10 cellular contexts compared by ENCODE assay signal in the genomic region with DNA sequence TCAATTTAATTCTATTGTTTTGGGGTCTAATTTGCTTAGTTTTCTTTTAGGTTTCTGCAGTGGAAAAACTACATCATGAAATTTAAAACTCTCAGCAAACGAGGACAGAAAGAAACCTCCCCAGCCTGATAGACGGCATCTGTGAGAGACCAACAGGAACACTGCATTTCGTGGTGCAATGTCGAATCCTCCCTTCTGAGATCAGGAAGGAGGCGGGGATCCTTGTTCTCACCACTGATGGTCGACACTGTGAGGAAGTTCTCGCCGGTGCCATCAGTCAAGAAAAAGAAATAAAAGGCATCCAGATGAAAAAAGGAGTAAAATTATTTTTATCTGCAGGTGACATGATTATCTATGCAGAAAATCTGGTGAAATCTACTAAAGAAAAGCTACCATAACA. TPM values are rescaled to one million over a fixed set of nuclear protein-coding genes. Genes with fewer than 3 reads are reported as not detected.
DNase-seq lines count a peak whose midpoint lies in the region; ATAC-seq and TF ChIP-seq lines count a peak whose summit lies in the region.
"Had no signal": no experiment of that assay in that cellular context is flagged by ENCODE, and none has a peak within 500 bp of the region (broad histone marks: within the 10 kb centered on the region; RNA-seq: fewer than 3 reads in every experiment).

No MANE protein-coding gene starts in this region.

- peak; percentile 40 for ATAC-seq in central memory CD8-positive, alpha-beta T cell (replicated peaks; ENCODE audit: extremely low read depth, poor library complexity, severe bottlenecking)
- ATAC-seq in GM21717 (IDR thresholded peaks at IDR 0.05; ENCODE audit: unreplicated experiment), result no peak
- ATAC-seq in GM19467 (IDR thresholded peaks at IDR 0.05; ENCODE audit: unreplicated experiment), result no peak
- no peak for ATAC-seq in GM19463 (IDR thresholded peaks at IDR 0.05; ENCODE audit: unreplicated experiment)

- peak overlapping the region; percentile 53 for H3K4me3 Mint-ChIP-seq in central memory CD8-positive, alpha-beta T cell
- H3K4me3 Mint-ChIP-seq in HFFc6, result no peak overlapping the region

- no peaks in the 10 kb centered on the region for H3K27me3 Mint-ChIP-seq in central memory CD8-positive, alpha-beta T cell
- H3K27me3 Mint-ChIP-seq in HFFc6 (ENCODE audit: insufficient read depth), result no peaks in the 10 kb centered on the region

- peak overlapping the region; percentile 85 for H3K27ac Mint-ChIP-seq in central memory CD8-positive, alpha-beta T cell (ENCODE audit: low read depth)
- H3K27ac Mint-ChIP-seq in HFFc6, result no peak overlapping the region

- no peak for TF ChIP-seq CTCF in HFFc6 (IDR thresholded peaks at IDR 0.05)

- H3K36me3 Mint-ChIP-seq in central memory CD8-positive, alpha-beta T cell (ENCODE audit: insufficient read depth), result peaks cover 28% of the 10 kb centered on the region
- peaks cover 22% of the 10 kb centered on the region; the same call in 1 of the 2 replicates for H3K36me3 Mint-ChIP-seq in HFFc6 (ENCODE audit: low read depth)

- DNase-seq in GF-D8 (lab: John Stamatoyannopoulos, UW), result peak; percentile 56
- DNase-seq in NOMO-1 treated with dmso at 0.1 percent for 144 hours (lab: John Stamatoyannopoulos, UW; ENCODE audit: unreplicated experiment), result peak; percentile 26
- no peak for DNase-seq in central memory CD8-positive, alpha-beta T cell (ENCODE audit: low spot score in 2 of 2)
- DNase-seq in pons (ENCODE audit: low spot score), result peak; percentile 49
- no peak for DNase-seq in HFFc6
- DNase-seq: NCI-H1092; stimulated activated naive CD4-positive, alpha-beta T cell treated with Interleukin-2 at 50 U/mL for 16 hours had no signal

- H3K4me1 Mint-ChIP-seq in central memory CD8-positive, alpha-beta T cell, result peaks cover 58% of the 10 kb centered on the region
- H3K4me1 Mint-ChIP-seq in HFFc6 (ENCODE audit: low read depth), result peaks cover 13% of the 10 kb centered on the region; the same call in 1 of the 2 replicates

- no peaks in the 10 kb centered on the region for H3K9me3 Mint-ChIP-seq in central memory CD8-positive, alpha-beta T cell
- H3K9me3 Mint-ChIP-seq in HFFc6, result peaks cover 7% of the 10 kb centered on the region

RNA-seq across cellular contexts. Expression of a gene that starts 16.5 kb away (rescaled TPM):
- 10 to 100 TPM; 65.8 to 72.9 (median 69.1) TPM for total RNA-seq in HFFc6 (2021; fragmentation: NEBNext Ultra II Directional; extraction: Animal tissue kit (Norgen Biotek cat#: 25700))

RNA-seq across cellular contexts. Expression of a gene that starts 16.7 kb away (rescaled TPM):
- total RNA-seq in HFFc6 (2021; fragmentation: NEBNext Ultra II Directional; extraction: Animal tissue kit (Norgen Biotek cat#: 25700)), result 10 to 100 TPM; 27.8 to 41.8 (median 34.1) TPM

RNA-seq across cellular contexts. Expression of a gene that starts 57.8 kb away (rescaled TPM):
- 10 to 100 TPM; 11.3 to 14.9 (median 13.1) TPM for total RNA-seq in HFFc6 (2021; fragmentation: NEBNext Ultra II Directional; extraction: Animal tissue kit (Norgen Biotek cat#: 25700))

Comparison
In these comparisons a context has a peak if more than half of its experiments do, and no peak if none do; other contexts are left out.
1. DNase-seq: peak in GF-D8 (single experiment), NOMO-1 treated with dmso at 0.1 percent for 144 hours (single experiment) and pons (single experiment); none in central memory CD8-positive, alpha-beta T cell (0 of 2) and HFFc6 (single experiment).